Comparison of ENCODE assay signal across 1 cellular context in genomic region chr11:724733-725386, GRCh38.
TF ChIP-seq lines count a peak whose summit lies in the region.

No MANE protein-coding gene starts in this region.

TF ChIP-seq in H1, 55 proteins besides CTCF, POLR2A, EP300 and RAD21:
- TF ChIP-seq SIN3A (conservative IDR thresholded peaks at IDR 0.05 in 1 of 2, IDR thresholded peaks at IDR 0.05 in 1 of 2; ENCODE audit: low read depth in 1 of 2, low read length in 2 of 2) = no peak
- TF ChIP-seq SP1 (IDR thresholded peaks at IDR 0.05; ENCODE audit: low read depth, low read length) = no peak
- no peak for TF ChIP-seq MAFK (IDR thresholded peaks at IDR 0.05; ENCODE audit: low read depth, low read length)
- TF ChIP-seq CHD1 (IDR thresholded peaks at IDR 0.05; ENCODE audit: low read depth, low read length) = no peak
- TF ChIP-seq POU5F1 (IDR thresholded peaks at IDR 0.05; ENCODE audit: low read depth, low read length) = no peak
- no peak for TF ChIP-seq NANOG (IDR thresholded peaks at IDR 0.05; ENCODE audit: insufficient read depth, low read depth, low read length, poor library complexity, severe bottlenecking)
- no peak for TF ChIP-seq YY1 (IDR thresholded peaks at IDR 0.05; ENCODE audit: low read depth, low read length)
- no peak for TF ChIP-seq SIX5 (IDR thresholded peaks at IDR 0.05; ENCODE audit: low read depth, low read length)
- TF ChIP-seq KDM1A (IDR thresholded peaks at IDR 0.05; ENCODE audit: borderline replicate concordance, low read length) = no peak
- TF ChIP-seq TEAD4 (IDR thresholded peaks at IDR 0.05; ENCODE audit: low read depth, low read length) = no peak
- no peak for TF ChIP-seq ATF3 (IDR thresholded peaks at IDR 0.05; ENCODE audit: insufficient read depth, low read depth, low read length)
- no peak for TF ChIP-seq CTBP2 (IDR thresholded peaks at IDR 0.05; ENCODE audit: borderline replicate concordance, insufficient read depth, insufficient read length, low read length)
- no peak for TF ChIP-seq SP2 (IDR thresholded peaks at IDR 0.05; ENCODE audit: low read length)
